Comparison of ENCODE assay signal across 14 cellular contexts in genomic region chr7:69803699-69804516, GRCh38.
A peak's percentile ranks its signal among the peaks of the same experiment; 100 is the strongest.
DNase-seq lines count a peak whose midpoint lies in the region; ATAC-seq and TF ChIP-seq lines count a peak whose summit lies in the region.
"Had no signal": no experiment of that assay in that cellular context is flagged by ENCODE, and none has a peak within 500 bp of the region (broad histone marks: within the 10 kb centered on the region; RNA-seq: fewer than 3 reads in every experiment).

No MANE protein-coding gene starts in this region.

- H3K4me3 ChIP-seq in prostate gland, result no peak overlapping the region
- no peak overlapping the region for H3K4me3 ChIP-seq in psoas muscle
- no peak overlapping the region for H3K4me3 ChIP-seq in sigmoid colon
- H3K4me3 ChIP-seq: gastrocnemius medialis had no signal

- DNase-seq in NCI-H69 (lab: John Stamatoyannopoulos, UW) (peak; percentile 62), prostate gland (ENCODE audit: low spot score) (no peak), psoas muscle (no peak), sigmoid colon (no peak), DMS153 (lab: John Stamatoyannopoulos, UW) (no peak)
- DNase-seq: CD4-positive, CD25-positive, alpha-beta regulatory T cell; cerebellar nuclear complex; gastrocnemius medialis; NCI-H1694 treated with DMSO at 0.1 percent for 48 hours; substantia nigra had no signal

- H3K27me3 ChIP-seq in prostate gland (replicated peaks; ENCODE audit: insufficient read depth) (no peaks in the 10 kb centered on the region), psoas muscle (ENCODE audit: insufficient read depth in 3 of 3, low read length in 2 of 3) (no peaks in the 10 kb centered on the region), sigmoid colon (no peaks in the 10 kb centered on the region)
- H3K27me3 ChIP-seq: gastrocnemius medialis had no signal

- no peaks in the 10 kb centered on the region for H3K36me3 ChIP-seq in prostate gland
- H3K36me3 ChIP-seq in psoas muscle (ENCODE audit: insufficient read depth in 1 of 2, low read depth in 1 of 2), result no peaks in the 10 kb centered on the region
- no peaks in the 10 kb centered on the region for H3K36me3 ChIP-seq in sigmoid colon
- H3K36me3 ChIP-seq: gastrocnemius medialis had no signal

- 97% methylated on average over 5 of the region's 5 CpGs for WGBS in prostate gland
- 91 to 98% (median 94%) methylated on average over 5 of the region's 5 CpGs for WGBS in psoas muscle, 3 donors
- WGBS in sigmoid colon, 2 donors, result 62 to 74% methylated on average over 5 of the region's 5 CpGs

- H3K27ac ChIP-seq in prostate gland, result no peak overlapping the region
- H3K27ac ChIP-seq in psoas muscle, result no peak overlapping the region
- no peak overlapping the region for H3K27ac ChIP-seq in sigmoid colon
- H3K27ac ChIP-seq: gastrocnemius medialis had no signal

- intact Hi-C loops in prostate gland (cut with DNase I) (no loop called here), psoas muscle (cut with DNase I) (no loop called here), sigmoid colon (cut with DNase I) (no loop called here)

- ATAC-seq in GM18498 (IDR thresholded peaks at IDR 0.05; ENCODE audit: unreplicated experiment), result peak; percentile 88
- peak; percentile 86 for ATAC-seq in GM19397 (IDR thresholded peaks at IDR 0.05; ENCODE audit: unreplicated experiment)
- peak; percentile 93 for ATAC-seq in HG02938 (IDR thresholded peaks at IDR 0.05; ENCODE audit: unreplicated experiment)
- no peak for ATAC-seq in psoas muscle
- ATAC-seq: gastrocnemius medialis, Right ventricle myocardium inferior had no signal

- no peak for TF ChIP-seq EP300 in sigmoid colon (IDR thresholded peaks at IDR 0.05)

- TF ChIP-seq POLR2A in prostate gland (IDR thresholded peaks at IDR 0.05), result no peak
- no peak for TF ChIP-seq POLR2A in sigmoid colon (IDR thresholded peaks at IDR 0.05)

- no peaks in the 10 kb centered on the region for H3K9me3 ChIP-seq in prostate gland
- no peaks in the 10 kb centered on the region for H3K9me3 ChIP-seq in psoas muscle
- H3K9me3 ChIP-seq in sigmoid colon, result no peaks in the 10 kb centered on the region
- H3K9me3 ChIP-seq: gastrocnemius medialis had no signal

- H3K4me1 ChIP-seq in prostate gland (replicated peaks) (no peaks in the 10 kb centered on the region), psoas muscle (peaks cover 12% of the 10 kb centered on the region), sigmoid colon (peaks cover 0 to 33% (median 25%) of the 10 kb centered on the region in 4 donors)

- TF ChIP-seq CTCF in prostate gland (IDR thresholded peaks at IDR 0.05) (no peak), psoas muscle (IDR thresholded peaks at IDR 0.05) (no peak), sigmoid colon (IDR thresholded peaks at IDR 0.05) (no peak)

Comparison
In these comparisons a context has a peak if more than half of its experiments do, and no peak if none do; other contexts are left out.
1. ATAC-seq: peak in GM18498 (single experiment), GM19397 (single experiment) and HG02938 (single experiment); none in psoas muscle (0 of 4).